Comparison of ENCODE assay signal across 15 cellular contexts in the genomic region with DNA sequence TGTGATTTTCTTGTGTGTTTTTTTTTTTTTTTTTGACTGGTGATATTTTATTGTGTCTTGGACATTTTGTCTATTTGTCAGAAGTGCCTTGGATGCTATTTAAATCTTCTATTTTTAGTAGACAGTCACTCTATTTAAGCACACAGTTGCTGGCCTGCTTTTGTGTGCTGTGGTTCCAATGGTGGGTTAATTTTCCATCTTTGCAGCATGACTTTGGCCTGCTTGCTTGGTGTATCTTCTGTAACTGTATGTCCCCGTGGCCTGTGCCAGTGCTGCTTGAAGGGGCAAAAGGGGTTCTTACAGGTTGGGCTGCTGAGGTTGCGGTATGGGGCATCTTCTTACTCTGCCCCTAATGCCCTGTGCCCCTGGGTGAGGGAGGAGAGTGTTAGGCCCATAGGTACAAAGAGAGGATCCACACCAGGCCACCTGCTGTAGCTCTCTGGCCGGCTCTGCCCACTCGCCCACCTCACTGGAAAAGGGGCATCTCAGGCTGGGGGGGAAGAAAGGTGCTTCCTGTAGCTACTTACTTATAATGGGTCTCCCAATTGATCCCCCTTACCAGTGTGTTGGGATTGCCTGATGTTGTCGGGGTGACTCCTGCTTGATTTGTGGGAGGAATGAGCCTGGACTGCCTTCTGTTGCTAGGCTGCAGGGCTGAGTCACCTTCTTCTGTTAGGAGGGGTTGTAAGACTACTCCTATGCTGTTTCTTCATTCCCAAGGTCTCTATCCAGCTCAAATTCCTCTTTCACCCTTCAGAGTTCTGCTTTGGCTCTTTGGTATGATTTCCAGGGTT.
DNase-seq lines count a peak whose midpoint lies in the region; ATAC-seq and TF ChIP-seq lines count a peak whose summit lies in the region.
"Had no signal": no experiment of that assay in that cellular context is flagged by ENCODE, and none has a peak within 500 bp of the region (broad histone marks: within the 10 kb centered on the region; RNA-seq: fewer than 3 reads in every experiment).

No MANE protein-coding gene starts in this region.

- no peak overlapping the region for H3K4me3 ChIP-seq in fibroblast of villous mesenchyme (ENCODE audit: low read depth, low read length)
- H3K4me3 ChIP-seq: ascending aorta had no signal

- no peaks in the 10 kb centered on the region for H3K4me1 Mint-ChIP-seq in activated naive CD4-positive, alpha-beta T cell treated with anti-CD3 and anti-CD28 coated beads, Interleukin-2, amount 10 ng/mL, durations not matched to agents 7 days and 5 days

- CTCF ChIA-PET in activated naive CD4-positive, alpha-beta T cell treated with anti-CD3 and anti-CD28 coated beads, Interleukin-2, amount 10 ng/mL, durations not matched to agents 7 days and 5 days (lab: Charles Lee), result no interaction called here

- H3K36me3 Mint-ChIP-seq in activated naive CD4-positive, alpha-beta T cell treated with anti-CD3 and anti-CD28 coated beads, Interleukin-2, amount 10 ng/mL, durations not matched to agents 7 days and 5 days, result no peaks in the 10 kb centered on the region

- DNase-seq in H4 (ENCODE audit: low spot score) (peak; percentile 21), astrocyte of the hippocampus (ENCODE audit: low read depth, low spot score) (peak; percentile 79), fibroblast of villous mesenchyme (ENCODE audit: low read depth) (peak; percentile 1), non-pigmented ciliary epithelial cell (ENCODE audit: low read depth) (peak; percentile 1), T1000 (lab: John Stamatoyannopoulos, UW) (no peak), NCI-H524 (lab: John Stamatoyannopoulos, UW) (no peak)
- DNase-seq in activated naive CD4-positive, alpha-beta T cell treated with anti-CD3 and anti-CD28 coated beads, Interleukin-2, amount 10 ng/mL, durations not matched to agents 7 days and 5 days, result no peak
- DNase-seq: activated CD4-positive, alpha-beta T cell treated with anti-CD3 and anti-CD28 coated beads, Interleukin-2, amount 50 U/mL, for 1 hour; activated T-cell treated with anti-CD3 and anti-CD28 coated beads, Interleukin-2, amount 50 U/mL, for 4 hours; NCI-H1694; NCI-H748 treated with DMSO at 0.1 percent for 48 hours; stimulated activated CD4-positive, alpha-beta T cell treated with anti-CD3 and anti-CD28 coated beads, Interleukin-1b, Interleukin-23, amount 100 ng/mL, for 48 hours had no signal

- H3K9me3 Mint-ChIP-seq in activated naive CD4-positive, alpha-beta T cell treated with anti-CD3 and anti-CD28 coated beads, Interleukin-2, amount 10 ng/mL, durations not matched to agents 7 days and 5 days, result peaks cover 10% of the 10 kb centered on the region

- TF ChIP-seq CTCF in fibroblast of villous mesenchyme (IDR thresholded peaks at IDR 0.05; ENCODE audit: insufficient read depth, low read depth, low read length), result no peak

- H3K4me3 Mint-ChIP-seq in activated naive CD4-positive, alpha-beta T cell treated with anti-CD3 and anti-CD28 coated beads, Interleukin-2, amount 10 ng/mL, durations not matched to agents 7 days and 5 days, result no peak overlapping the region
- H3K4me3 Mint-ChIP-seq: activated T-cell treated with anti-CD3 and anti-CD28 coated beads, Interleukin-2, amount 50 U/mL, for 4 hours had no signal

- ATAC-seq in HG03354 (IDR thresholded peaks at IDR 0.05; ENCODE audit: poor library complexity, severe bottlenecking, unreplicated experiment), result no peak
- ATAC-seq: activated T-cell treated with anti-CD3 and anti-CD28 coated beads, Interleukin-2, amount 50 U/mL, for 4 hours had no signal

- H3K27me3 Mint-ChIP-seq in activated naive CD4-positive, alpha-beta T cell treated with anti-CD3 and anti-CD28 coated beads, Interleukin-2, amount 10 ng/mL, durations not matched to agents 7 days and 5 days, result no peaks in the 10 kb centered on the region
- H3K27me3 Mint-ChIP-seq: progenitor cell of endocrine pancreas had no signal

- H3K27ac Mint-ChIP-seq in activated naive CD4-positive, alpha-beta T cell treated with anti-CD3 and anti-CD28 coated beads, Interleukin-2, amount 10 ng/mL, durations not matched to agents 7 days and 5 days, result no peak overlapping the region
- H3K27ac Mint-ChIP-seq: progenitor cell of endocrine pancreas had no signal

Comparison
In these comparisons a context has a peak if more than half of its experiments do, and no peak if none do; other contexts are left out.
1. DNase-seq: peak in H4 (single experiment), astrocyte of the hippocampus (single experiment), fibroblast of villous mesenchyme (single experiment) and non-pigmented ciliary epithelial cell (single experiment); none in T1000 (single experiment), NCI-H524 (0 of 2) and activated naive CD4-positive, alpha-beta T cell treated with anti-CD3 and anti-CD28 coated beads, Interleukin-2, amount 10 ng/mL, durations not matched to agents 7 days and 5 days (single experiment).